In the genomic region with DNA sequence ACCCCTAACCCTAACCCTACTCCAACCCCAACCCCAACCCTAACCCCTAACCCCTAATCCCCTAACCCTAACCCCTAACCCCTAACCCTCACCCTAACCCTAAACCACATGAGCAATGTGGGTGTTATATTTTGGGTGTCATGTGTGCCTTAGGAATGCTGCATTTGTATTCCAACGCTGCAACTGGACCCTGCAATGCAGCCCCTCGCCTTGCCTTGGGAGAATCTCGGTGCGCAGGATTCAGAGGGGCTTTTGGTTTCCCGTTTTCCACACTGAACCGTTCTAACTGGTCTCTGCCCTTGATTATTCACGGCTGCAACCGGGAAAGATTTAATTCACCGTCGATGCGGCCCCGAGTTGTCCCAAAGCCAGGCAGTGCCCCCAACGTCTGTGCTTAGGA, we compare ENCODE assay signal across 8 cellular contexts. TPM values are rescaled to one million over a fixed set of nuclear protein-coding genes. Genes with fewer than 3 reads are reported as not detected.
DNase-seq lines count a peak whose midpoint lies in the region; ATAC-seq, FAIRE-seq and TF ChIP-seq lines count a peak whose summit lies in the region.
"Not testable (repeated sequence)": the region's sequence is repeated elsewhere in the genome, so short reads cannot be mapped to it uniquely, and the experiment has no call there.

No MANE protein-coding gene starts in this region.

- not testable (repeated sequence) for H4K8ac ChIP-seq in IMR-90 (ENCODE audit: low read depth in 2 of 2, low read length in 2 of 2)

- not testable (repeated sequence) for H3K4me1 ChIP-seq in A673 (ENCODE audit: insufficient read depth, low read length, poor library complexity, severe bottlenecking); IMR-90 (ENCODE audit: control insufficient read depth, insufficient read depth, low read length); K562 (replicated peaks in 1 of 2; ENCODE audit: control insufficient read depth in 2 of 2, insufficient read depth in 2 of 2, low read length in 2 of 2)

- H3K4me3 Mint-ChIP-seq in activated CD4-positive, alpha-beta memory T cell treated with anti-CD3 and anti-CD28 coated beads for 36 hours, result peak overlapping the region; percentile 53

- not testable (repeated sequence) for TF ChIP-seq CTCF in A673 (conservative IDR thresholded peaks at IDR 0.05; ENCODE audit: low read depth, low read length); GM06990 (IDR thresholded peaks at IDR 0.05; ENCODE audit: insufficient read depth, low read length, poor library complexity, severe bottlenecking); IMR-90 (conservative IDR thresholded peaks at IDR 0.05; ENCODE audit: low read depth, low read length); K562 (IDR thresholded peaks at IDR 0.05 in 2 of 3, conservative IDR thresholded peaks at IDR 0.05 in 1 of 3; ENCODE audit: insufficient read depth in 2 of 3, low read depth in 1 of 3, low read length in 3 of 3); epithelial cell of proximal tubule (conservative IDR thresholded peaks at IDR 0.05; ENCODE audit: low read depth, low read length); kidney epithelial cell (IDR thresholded peaks at IDR 0.05; ENCODE audit: insufficient read depth, low read length, poor library complexity, severe bottlenecking); retinal pigment epithelial cell (conservative IDR thresholded peaks at IDR 0.05; ENCODE audit: low read depth, low read length)

- H3K56ac ChIP-seq in IMR-90 (ENCODE audit: extremely low read depth, insufficient read depth, low read length), result not testable (repeated sequence)

- not testable (repeated sequence) for H3K27ac Mint-ChIP-seq in activated CD4-positive, alpha-beta memory T cell treated with anti-CD3 and anti-CD28 coated beads for 36 hours

- not testable (repeated sequence) for H2AFZ ChIP-seq in IMR-90 (replicated peaks; ENCODE audit: low read length, poor library complexity); K562 (ENCODE audit: low read depth, low read length)

- not testable (repeated sequence) for H3K36me3 ChIP-seq in A673 (ENCODE audit: insufficient read depth, low read length, poor library complexity, severe bottlenecking); GM06990 (ENCODE audit: control insufficient read depth, insufficient read depth, low read length); IMR-90 (ENCODE audit: control insufficient read depth, insufficient read depth, low read length); K562 (ENCODE audit: control insufficient read depth, insufficient read depth, low read length); kidney epithelial cell (ENCODE audit: control insufficient read depth, insufficient read depth, low read length)

- not testable (repeated sequence) for H3K4me1 Mint-ChIP-seq in activated CD4-positive, alpha-beta memory T cell treated with anti-CD3 and anti-CD28 coated beads for 36 hours (ENCODE audit: low read depth)

- H2AK5ac ChIP-seq in IMR-90 (ENCODE audit: low read depth, low read length), result not testable (repeated sequence)

- CTCF ChIA-PET in A673 (lab: Charles Lee); IMR-90 (lab: Yijun Ruan, JAX); activated CD4-positive, alpha-beta memory T cell treated with anti-CD3 and anti-CD28 coated beads for 36 hours (lab: Charles Lee): not testable (repeated sequence)
- CTCF ChIA-PET in K562 (lab: Yijun Ruan, JAX; ENCODE audit: low intra/inter-chr PET ratio), result interaction anchor here (1.7 kb wide), 1 partner anchor 22 kb away, joined by 5 read pairs; no protein-coding TSS in a partner anchor

- not testable (repeated sequence) for TF ChIP-seq POLR2A in IMR-90 (IDR thresholded peaks at IDR 0.05; ENCODE audit: low read depth, low read length); K562 (conservative IDR thresholded peaks at IDR 0.05)

- TF ChIP-seq RAD21 in IMR-90 (IDR thresholded peaks at IDR 0.05; ENCODE audit: low read length); K562 (CRISPR knock-in tag; conservative IDR thresholded peaks at IDR 0.05 in 1 of 2, IDR thresholded peaks at IDR 0.05 in 1 of 2): not testable (repeated sequence)

- H4K91ac ChIP-seq in IMR-90 (ENCODE audit: insufficient read depth, low read depth, low read length), result not testable (repeated sequence)

- peak overlapping the region; percentile 25 for H3K4me3 ChIP-seq in A673 (ENCODE audit: low read depth, low read length, poor library complexity, severe bottlenecking)
- peak overlapping the region; percentile 49 for H3K4me3 ChIP-seq in GM06990 (replicated peaks; ENCODE audit: low read depth, low read length)
- 0 out of 2 replicates have a peak overlapping the region, but pooled peaks have one; percentile 11 for H3K4me3 ChIP-seq in IMR-90 (ENCODE audit: insufficient read depth, low read depth, low read length)
- not testable (repeated sequence) for H3K4me3 ChIP-seq in K562
- peak overlapping the region; percentile 35 for H3K4me3 ChIP-seq in epithelial cell of proximal tubule (ENCODE audit: low read depth, low read length)
- peak overlapping the region; percentile 28 for H3K4me3 ChIP-seq in kidney epithelial cell (ENCODE audit: low read depth, low read length)
- peak overlapping the region; percentile 28 for H3K4me3 ChIP-seq in retinal pigment epithelial cell (ENCODE audit: low read length)

- H3K27me3 ChIP-seq in A673 (replicated peaks; ENCODE audit: insufficient read depth, low read depth, low read length, poor library complexity); GM06990 (replicated peaks; ENCODE audit: control insufficient read depth, insufficient read depth, low read length); IMR-90 (ENCODE audit: control insufficient read depth, insufficient read depth, low read length); K562 (ENCODE audit: control insufficient read depth in 2 of 2, insufficient read depth in 2 of 2, low read length in 2 of 2); kidney epithelial cell (ENCODE audit: control insufficient read depth, insufficient read depth, low read length): not testable (repeated sequence)

- not testable (repeated sequence) for BruUV-seq in A673 (replicated peaks; lab: Mats Ljungman, UMichigan); IMR-90 (replicated peaks; lab: Mats Ljungman, UMichigan); K562 (replicated peaks; lab: Mats Ljungman, UMichigan)

- in situ Hi-C loops in IMR-90 (cut with MboI; ENCODE audit: low sequenced_read_pairs); K562 (cut with MboI): not testable (repeated sequence)

- not testable (repeated sequence) for H3K9ac ChIP-seq in IMR-90 (ENCODE audit: low read depth, low read length); K562 (ENCODE audit: insufficient read depth in 1 of 2, low read depth in 2 of 2, low read length in 2 of 2)

- not testable (repeated sequence) for H3K18ac ChIP-seq in IMR-90 (ENCODE audit: low read depth, low read length)

- not testable (repeated sequence) for H2BK5ac ChIP-seq in IMR-90 (ENCODE audit: low read depth, low read length, poor library complexity, severe bottlenecking)

- 74% methylated on average over 5 of the region's 13 CpGs; no CpG with 5 or more reads in 1 of the 2 experiments for WGBS in IMR-90 (ENCODE audit: extremely low coverage in 2 of 2, insufficient read length in 1 of 2), 2 experiments
- WGBS in K562 (ENCODE audit: insufficient coverage, low coverage, missing lambda C conversion rate), result 76% methylated on average over 12 of the region's 13 CpGs

- POLR2A ChIA-PET in A673 (lab: Charles Lee; ENCODE audit: low non-redundant PET); IMR-90 (lab: Charles Lee; ENCODE audit: unreplicated experiment); activated CD4-positive, alpha-beta memory T cell treated with anti-CD3 and anti-CD28 coated beads for 36 hours (lab: Charles Lee); K562 (lab: Yijun Ruan, JAX): not testable (repeated sequence)

- not testable (repeated sequence) for H3K14ac ChIP-seq in IMR-90 (replicated peaks; ENCODE audit: low read depth, low read length)

- not testable (repeated sequence) for H3K9me3 Mint-ChIP-seq in activated CD4-positive, alpha-beta memory T cell treated with anti-CD3 and anti-CD28 coated beads for 36 hours

- not testable (repeated sequence) for H3K4me2 ChIP-seq in IMR-90 (ENCODE audit: low read depth, low read length); K562 (ENCODE audit: insufficient read depth, low read length)

- H2BK120ac ChIP-seq in IMR-90 (ENCODE audit: low read depth, low read length), result not testable (repeated sequence)

- not testable (repeated sequence) for H2BK20ac ChIP-seq in IMR-90 (ENCODE audit: low read depth, low read length)

- not testable (repeated sequence) for H2BK15ac ChIP-seq in IMR-90 (ENCODE audit: low read depth, low read length)

- not testable (repeated sequence) for FAIRE-seq in K562 (lab: Jason Lieb, UNC)

- intact Hi-C loops in A673 (cut with micrococcal nuclease; ENCODE audit: unreplicated experiment); IMR-90 (cut with micrococcal nuclease); activated CD4-positive, alpha-beta memory T cell treated with anti-CD3 and anti-CD28 coated beads for 36 hours (cut with micrococcal nuclease); K562 (cut with micrococcal nuclease): not testable (repeated sequence)

- DNase-seq in A673 (ENCODE audit: low spot score); GM06990 (ENCODE audit: extremely low read depth, insufficient read length); IMR-90; activated CD4-positive, alpha-beta memory T cell treated with anti-CD3 and anti-CD28 coated beads for 36 hours; K562 (ENCODE audit: extremely low read depth in 1 of 4, low spot score in 3 of 4); epithelial cell of proximal tubule (ENCODE audit: low read depth); kidney epithelial cell (ENCODE audit: low read depth); retinal pigment epithelial cell (ENCODE audit: low read depth): not testable (repeated sequence)

- not testable (repeated sequence) for ATAC-seq in IMR-90 (ENCODE audit: low read depth); K562

- not testable (repeated sequence) for H3K4ac ChIP-seq in IMR-90 (ENCODE audit: low read depth, low read length)

- H4K20me1 ChIP-seq in IMR-90 (ENCODE audit: insufficient read depth, low read length); K562 (replicated peaks; ENCODE audit: control insufficient read depth, insufficient read depth, low read length): not testable (repeated sequence)

- H3K27ac ChIP-seq in A673 (ENCODE audit: low read depth, low read length, poor library complexity, severe bottlenecking); IMR-90 (ENCODE audit: insufficient read depth, low read length); K562 (ENCODE audit: extremely low read depth, low read depth, low read length): not testable (repeated sequence)

- H2AK9ac ChIP-seq in IMR-90 (replicated peaks; ENCODE audit: low read depth, low read length, poor library complexity), result not testable (repeated sequence)

- not testable (repeated sequence) for H4K5ac ChIP-seq in IMR-90 (ENCODE audit: low read depth, low read length)

- H3K36me3 Mint-ChIP-seq in activated CD4-positive, alpha-beta memory T cell treated with anti-CD3 and anti-CD28 coated beads for 36 hours, result not testable (repeated sequence)

- not testable (repeated sequence) for H3K27me3 Mint-ChIP-seq in activated CD4-positive, alpha-beta memory T cell treated with anti-CD3 and anti-CD28 coated beads for 36 hours

- not testable (repeated sequence) for TF ChIP-seq EP300 in K562 (IDR thresholded peaks at IDR 0.05; ENCODE audit: low read length)

- not testable (repeated sequence) for H3K79me1 ChIP-seq in IMR-90 (ENCODE audit: low read depth in 1 of 2, low read length in 2 of 2)

- not testable (repeated sequence) for H3K9me1 ChIP-seq in IMR-90 (ENCODE audit: insufficient read depth, low read length); K562 (ENCODE audit: control insufficient read depth, insufficient read depth, low read length)

- not testable (repeated sequence) for H3K9me3 ChIP-seq in A673 (ENCODE audit: low read depth, low read length, poor library complexity, severe bottlenecking); IMR-90 (ENCODE audit: control insufficient read depth, insufficient read depth, low read length); K562 (replicated peaks; ENCODE audit: control insufficient read depth, insufficient read depth, low read depth, low read length)

- not testable (repeated sequence) for H3K79me2 ChIP-seq in K562 (ENCODE audit: control insufficient read depth, insufficient read depth, low read length)

- dilution Hi-C loops in IMR-90 (cut with HindIII; ENCODE audit: low sequenced_read_pairs, unreplicated experiment), result not testable (repeated sequence)

- H3K23ac ChIP-seq in IMR-90 (ENCODE audit: low read depth, low read length), result not testable (repeated sequence)

RNA-seq across cellular contexts. Expression of a gene that starts 45.3 kb away (rescaled TPM):
- total RNA-seq in A673 (2021) (2.6 and 3.1 TPM in 2 replicates), IMR-90 (2012; rRNA removed) (2.3 and 2.8 TPM in 2 replicates), K562 (2014; rRNA removed) (3.1 and 4.0 TPM in 2 replicates), K562 (2014; rRNA removed; fragmentation: Illumina TruSeq; extraction: Trizol) (0.67 and 2.0 TPM in 2 replicates), K562 (2015; rRNA removed; fragmentation: Illumina TruSeq; extraction: Trizol) (0.51 and 0.64 TPM in 2 replicates), K562 (2021) (3.9 and 4.4 TPM in 2 replicates), epithelial cell of proximal tubule (45.2 and 51.7 TPM in 2 replicates), kidney epithelial cell (63.0 and 64.1 TPM in 2 replicates)
- polyA plus RNA-seq in IMR-90 (2012; rRNA removed) (4.0 and 4.2 TPM in 2 replicates), K562 (2011; rRNA removed) (1.1 and 2.5 TPM in 2 replicates), K562 (2014; fragmentation: Illumina TruSeq; extraction: Trizol) (3.1 and 3.4 TPM in 2 replicates), K562 (2014; fragmentation: Nextera tagmentation; extraction: Ambion mirVana) (under 1 TPM in 1 of 2 experiments, not detected in 1; 0.56 TPM), K562 (2014; rRNA removed) (2.0 and 2.2 TPM in 2 replicates)
- 7.1 and 9.3 TPM in 2 replicates for polyA plus RNA-seq in IMR-90 (2012; cell fraction: cytosol; rRNA removed)
- 6.3 and 9.7 TPM in 2 replicates for polyA plus RNA-seq in IMR-90 (2012; cell fraction: nucleus; rRNA removed; ENCODE audit: low replicate concordance)
- under 1 TPM; 0.51 to 0.67 TPM for total RNA-seq in activated CD4-positive, alpha-beta memory T cell treated with anti-CD3 and anti-CD28 coated beads for 36 hours
- 6.2 and 17.1 TPM in 2 replicates for total RNA-seq in K562 (2011; cell fraction: chromatin; rRNA removed; ENCODE audit: low replicate concordance)
- total RNA-seq in K562 (2011; cell fraction: nucleolus; rRNA removed), result 17.7 and 19.1 TPM in 2 replicates
- 13.8 and 19.1 TPM in 2 replicates for total RNA-seq in K562 (2011; cell fraction: nucleoplasm; rRNA removed)
- 1.9 and 11.7 TPM in 2 replicates for polyA plus RNA-seq in K562 (2011; cell fraction: cytosol; rRNA removed)
- 2.4 and 12.0 TPM in 2 replicates for polyA plus RNA-seq in K562 (2011; cell fraction: nucleus; rRNA removed)
- polyA plus RNA-seq in K562 (2012), result 0.58 and 1.5 TPM in 2 replicates
- 0.63 and 3.3 TPM in 2 replicates for polyA minus RNA-seq in K562 (2011; rRNA and poly(A)+ RNA removed)
- 2.7 TPM in 1 of 2 replicates, not detected in the other for polyA minus RNA-seq in K562 (2011; cell fraction: cytosol; rRNA and poly(A)+ RNA removed)
- 0.44 and 1.5 TPM in 2 replicates for polyA minus RNA-seq in K562 (2011; cell fraction: nucleus; rRNA and poly(A)+ RNA removed)
